ENCODE assay signal across 2 cellular contexts in the genomic region with DNA sequence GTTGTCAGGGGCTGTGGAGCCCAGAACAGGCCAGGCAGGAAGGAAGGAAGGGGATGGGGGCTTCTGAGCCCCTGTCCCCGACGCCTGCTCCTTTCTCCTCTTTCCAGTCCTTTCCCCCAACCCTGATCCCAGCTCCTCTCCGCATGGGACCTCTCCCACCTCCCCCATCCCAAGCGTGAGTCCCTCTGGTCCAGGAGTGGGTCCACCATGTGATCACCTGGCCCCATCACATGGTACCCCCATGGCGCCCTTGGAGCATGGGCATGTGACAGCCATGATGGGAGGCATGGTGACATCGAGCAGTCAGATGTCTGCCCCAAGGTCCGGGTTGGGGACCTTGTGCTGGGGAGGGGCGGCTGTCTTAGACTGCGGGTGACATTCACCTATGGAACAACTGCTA.
A peak's percentile ranks its signal among the peaks of the same experiment; 100 is the strongest.
TF ChIP-seq lines count a peak whose summit lies in the region.

No MANE protein-coding gene starts in this region.

TF ChIP-seq in A549, 52 proteins besides CTCF, POLR2A, EP300 and RAD21:
- peak; percentile 45; the same call in 1 of the 2 replicates for TF ChIP-seq USF2 (IDR thresholded peaks at IDR 0.05)
- TF ChIP-seq RARB (CRISPR knock-in tag; IDR thresholded peaks at IDR 0.05), result no peak
- no peak for TF ChIP-seq HOXA7 (CRISPR knock-in tag; IDR thresholded peaks at IDR 0.05)
- TF ChIP-seq FOSL2 (IDR thresholded peaks at IDR 0.05), result no peak
- TF ChIP-seq FOSL2 (CRISPR knock-in tag; IDR thresholded peaks at IDR 0.05), result no peak
- TF ChIP-seq RFX5 (IDR thresholded peaks at IDR 0.05), result no peak
- TF ChIP-seq, protein P1, sequence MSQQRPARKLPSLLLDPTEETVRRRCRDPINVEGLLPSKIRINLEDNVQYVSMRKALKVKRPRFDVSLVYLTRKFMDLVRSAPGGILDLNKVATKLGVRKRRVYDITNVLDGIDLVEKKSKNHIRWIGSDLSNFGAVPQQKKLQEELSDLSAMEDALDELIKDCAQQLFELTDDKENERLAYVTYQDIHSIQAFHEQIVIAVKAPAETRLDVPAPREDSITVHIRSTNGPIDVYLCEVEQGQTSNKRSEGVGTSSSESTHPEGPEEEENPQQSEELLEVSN (IDR thresholded peaks at IDR 0.05; ENCODE audit: borderline replicate concordance, low read depth), result no peak
- TF ChIP-seq, protein P2, sequence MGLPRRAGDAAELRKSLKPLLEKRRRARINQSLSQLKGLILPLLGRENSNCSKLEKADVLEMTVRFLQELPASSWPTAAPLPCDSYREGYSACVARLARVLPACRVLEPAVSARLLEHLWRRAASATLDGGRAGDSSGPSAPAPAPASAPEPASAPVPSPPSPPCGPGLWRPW (IDR thresholded peaks at IDR 0.05), result no peak
TF ChIP-seq in A549: peak in this region for 1.

TF ChIP-seq in HepG2, 621 proteins besides CTCF, POLR2A, EP300 and RAD21:
- no peak for TF ChIP-seq ATF7-NPFF (CRISPR knock-in tag; IDR thresholded peaks at IDR 0.05; ENCODE audit: low read depth)
- TF ChIP-seq MNT (IDR thresholded peaks at IDR 0.05), result peak; percentile 91
